1 cellular context compared by ENCODE assay signal in genomic region chr18:36067118-36067957, GRCh38.
TF ChIP-seq lines count a peak whose summit lies in the region.

A gene with protein sequence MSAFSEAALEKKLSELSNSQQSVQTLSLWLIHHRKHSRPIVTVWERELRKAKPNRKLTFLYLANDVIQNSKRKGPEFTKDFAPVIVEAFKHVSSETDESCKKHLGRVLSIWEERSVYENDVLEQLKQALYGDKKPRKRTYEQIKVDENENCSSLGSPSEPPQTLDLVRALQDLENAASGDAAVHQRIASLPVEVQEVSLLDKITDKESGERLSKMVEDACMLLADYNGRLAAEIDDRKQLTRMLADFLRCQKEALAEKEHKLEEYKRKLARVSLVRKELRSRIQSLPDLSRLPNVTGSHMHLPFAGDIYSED (minus strand): TSS chr18:36067559. CDS start chr18:36067404, 155 bp downstream.

TF ChIP-seq in K562, 482 proteins besides CTCF, POLR2A, EP300 and RAD21 (continued from another document and continues in another):
- peak; percentile 84; the same call in 1 of the 2 replicates for TF ChIP-seq KAT7 (CRISPR knock-in tag; IDR thresholded peaks at IDR 0.05; ENCODE audit: borderline replicate concordance)
- TF ChIP-seq HMGXB4 (CRISPR knock-in tag; IDR thresholded peaks at IDR 0.05) = 0 out of 2 replicates have a peak, but pooled peaks have one; percentile 63
- TF ChIP-seq RFX7 (CRISPR knock-in tag; IDR thresholded peaks at IDR 0.05) = no peak
- peak; percentile 67 for TF ChIP-seq SMAD1 (IDR thresholded peaks at IDR 0.05; ENCODE audit: low read depth, low read length, partially characterized antibody)
- no peak; the same call in 1 of the 2 replicates for TF ChIP-seq ZNF143 (CRISPR knock-in tag; IDR thresholded peaks at IDR 0.05)
- TF ChIP-seq FOXM1 (IDR thresholded peaks at IDR 0.05; ENCODE audit: low read depth) = no peak
- 0 out of 2 replicates have a peak, but pooled peaks have one; percentile 36 for TF ChIP-seq FOXM1 (CRISPR knock-in tag; IDR thresholded peaks at IDR 0.05; ENCODE audit: low read depth)
- no peak for TF ChIP-seq ZNF316 (IDR thresholded peaks at IDR 0.05)
- no peak for TF ChIP-seq ZNF766 (CRISPR knock-in tag; conservative IDR thresholded peaks at IDR 0.05)
- TF ChIP-seq POLR2AphosphoS2 (IDR thresholded peaks at IDR 0.05; ENCODE audit: low read length) = peak; percentile 69; the same call in 1 of the 2 replicates
- peak; percentile 77 for TF ChIP-seq KDM5B (IDR thresholded peaks at IDR 0.05; ENCODE audit: insufficient replicate concordance, low read depth, low read length)
- no peak for TF ChIP-seq TEAD4 (IDR thresholded peaks at IDR 0.05; ENCODE audit: low read length)
- 0 out of 2 replicates have a peak, but pooled peaks have one; percentile 16 for TF ChIP-seq TEAD4 (CRISPR knock-in tag; IDR thresholded peaks at IDR 0.05; ENCODE audit: borderline replicate concordance)
- TF ChIP-seq CEBPB (tag; IDR thresholded peaks at IDR 0.05) = peak; percentile 87
- TF ChIP-seq ATF7 (IDR thresholded peaks at IDR 0.05) = peak; percentile 98
- 0 out of 4 replicates have a peak, but pooled peaks of 1 of the 2 experiments have one; percentile 32 for TF ChIP-seq FOXA3 (CRISPR knock-in tag; conservative IDR thresholded peaks at IDR 0.05 in 1 of 2, IDR thresholded peaks at IDR 0.05 in 1 of 2)
- TF ChIP-seq POLR2H (tag; IDR thresholded peaks at IDR 0.05; ENCODE audit: low read depth) = peak; percentile 68; the same call in 1 of the 2 replicates
- TF ChIP-seq HDAC1 (IDR thresholded peaks at IDR 0.05) = peak in 1 of 2 experiments; percentile 95; a peak in 1 of 4 replicates
- TF ChIP-seq SUPT5H (IDR thresholded peaks at IDR 0.05) = peak; percentile 95
- TF ChIP-seq IFI16 (CRISPR knock-in tag; IDR thresholded peaks at IDR 0.05) = no peak
- TF ChIP-seq UBTF (IDR thresholded peaks at IDR 0.05; ENCODE audit: borderline replicate concordance in 1 of 2, low read depth in 2 of 2, low read length in 2 of 2) = peak; percentile 38 to 63; a peak in 1 of 4 replicates
- TF ChIP-seq CHAMP1 (IDR thresholded peaks at IDR 0.05) = no peak
- 0 out of 2 replicates have a peak, but pooled peaks have one; percentile 30 for TF ChIP-seq RNF2 (IDR thresholded peaks at IDR 0.05)
- TF ChIP-seq ZNF253 (CRISPR knock-in tag; conservative IDR thresholded peaks at IDR 0.05) = no peak
- 0 out of 2 replicates have a peak, but pooled peaks have one; percentile 26 for TF ChIP-seq ETS1 (conservative IDR thresholded peaks at IDR 0.05; ENCODE audit: control insufficient read depth, low read depth, low read length)
- TF ChIP-seq ZNF589 (CRISPR knock-in tag; IDR thresholded peaks at IDR 0.05; ENCODE audit: low read depth) = peak; percentile 24; the same call in 1 of the 2 replicates
- peak; percentile 45 for TF ChIP-seq HCFC1 (IDR thresholded peaks at IDR 0.05; ENCODE audit: low read depth, low read length)
- TF ChIP-seq ILK (tag; IDR thresholded peaks at IDR 0.05; ENCODE audit: borderline replicate concordance, low read depth) = no peak
- TF ChIP-seq KLF1 (tag; IDR thresholded peaks at IDR 0.05) = peak; percentile 67; the same call in 1 of the 2 replicates
- TF ChIP-seq TCF7 (IDR thresholded peaks at IDR 0.05; ENCODE audit: borderline replicate concordance) = no peak
- TF ChIP-seq, protein P1, sequence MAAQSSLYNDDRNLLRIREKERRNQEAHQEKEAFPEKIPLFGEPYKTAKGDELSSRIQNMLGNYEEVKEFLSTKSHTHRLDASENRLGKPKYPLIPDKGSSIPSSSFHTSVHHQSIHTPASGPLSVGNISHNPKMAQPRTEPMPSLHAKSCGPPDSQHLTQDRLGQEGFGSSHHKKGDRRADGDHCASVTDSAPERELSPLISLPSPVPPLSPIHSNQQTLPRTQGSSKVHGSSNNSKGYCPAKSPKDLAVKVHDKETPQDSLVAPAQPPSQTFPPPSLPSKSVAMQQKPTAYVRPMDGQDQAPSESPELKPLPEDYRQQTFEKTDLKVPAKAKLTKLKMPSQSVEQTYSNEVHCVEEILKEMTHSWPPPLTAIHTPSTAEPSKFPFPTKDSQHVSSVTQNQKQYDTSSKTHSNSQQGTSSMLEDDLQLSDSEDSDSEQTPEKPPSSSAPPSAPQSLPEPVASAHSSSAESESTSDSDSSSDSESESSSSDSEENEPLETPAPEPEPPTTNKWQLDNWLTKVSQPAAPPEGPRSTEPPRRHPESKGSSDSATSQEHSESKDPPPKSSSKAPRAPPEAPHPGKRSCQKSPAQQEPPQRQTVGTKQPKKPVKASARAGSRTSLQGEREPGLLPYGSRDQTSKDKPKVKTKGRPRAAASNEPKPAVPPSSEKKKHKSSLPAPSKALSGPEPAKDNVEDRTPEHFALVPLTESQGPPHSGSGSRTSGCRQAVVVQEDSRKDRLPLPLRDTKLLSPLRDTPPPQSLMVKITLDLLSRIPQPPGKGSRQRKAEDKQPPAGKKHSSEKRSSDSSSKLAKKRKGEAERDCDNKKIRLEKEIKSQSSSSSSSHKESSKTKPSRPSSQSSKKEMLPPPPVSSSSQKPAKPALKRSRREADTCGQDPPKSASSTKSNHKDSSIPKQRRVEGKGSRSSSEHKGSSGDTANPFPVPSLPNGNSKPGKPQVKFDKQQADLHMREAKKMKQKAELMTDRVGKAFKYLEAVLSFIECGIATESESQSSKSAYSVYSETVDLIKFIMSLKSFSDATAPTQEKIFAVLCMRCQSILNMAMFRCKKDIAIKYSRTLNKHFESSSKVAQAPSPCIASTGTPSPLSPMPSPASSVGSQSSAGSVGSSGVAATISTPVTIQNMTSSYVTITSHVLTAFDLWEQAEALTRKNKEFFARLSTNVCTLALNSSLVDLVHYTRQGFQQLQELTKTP (IDR thresholded peaks at IDR 0.05; ENCODE audit: low read depth in 1 of 2, partially characterized antibody in 2 of 2) = no peak
- no peak for TF ChIP-seq ETV1 (tag; conservative IDR thresholded peaks at IDR 0.05; ENCODE audit: low read depth)
- 0 out of 2 replicates have a peak, but pooled peaks have one; percentile 23 for TF ChIP-seq BCOR (IDR thresholded peaks at IDR 0.05)
- 0 out of 2 replicates have a peak, but pooled peaks have one; percentile 42 for TF ChIP-seq ELF1 (tag; IDR thresholded peaks at IDR 0.05)
- peak; percentile 88 for TF ChIP-seq CREB1 (IDR thresholded peaks at IDR 0.05)
- TF ChIP-seq CREB1 (CRISPR knock-in tag; IDR thresholded peaks at IDR 0.05) = peak; percentile 96
- TF ChIP-seq HMGN3 (IDR thresholded peaks at IDR 0.05; ENCODE audit: borderline replicate concordance, extremely low read depth, insufficient read length, low read depth, low read length) = peak; percentile 73
- no peak for TF ChIP-seq ZNF239 (CRISPR knock-in tag; IDR thresholded peaks at IDR 0.05)
- peak; percentile 81 for TF ChIP-seq JUND (IDR thresholded peaks at IDR 0.05; ENCODE audit: borderline replicate concordance, low read depth, low read length)
- peak; percentile 56; the same call in 1 of the 3 replicates for TF ChIP-seq JUND (tag; IDR thresholded peaks at IDR 0.05; ENCODE audit: borderline replicate concordance, low read depth, low read length)
- peak; percentile 9; the same call in 1 of the 2 replicates for TF ChIP-seq SIN3B (IDR thresholded peaks at IDR 0.05; ENCODE audit: low read depth)
- TF ChIP-seq NFRKB (IDR thresholded peaks at IDR 0.05; ENCODE audit: low read depth) = peak; percentile 87
- TF ChIP-seq FOXP1 (CRISPR knock-in tag; IDR thresholded peaks at IDR 0.05) = peak; percentile 68; the same call in 1 of the 2 replicates
- TF ChIP-seq, protein P2, sequence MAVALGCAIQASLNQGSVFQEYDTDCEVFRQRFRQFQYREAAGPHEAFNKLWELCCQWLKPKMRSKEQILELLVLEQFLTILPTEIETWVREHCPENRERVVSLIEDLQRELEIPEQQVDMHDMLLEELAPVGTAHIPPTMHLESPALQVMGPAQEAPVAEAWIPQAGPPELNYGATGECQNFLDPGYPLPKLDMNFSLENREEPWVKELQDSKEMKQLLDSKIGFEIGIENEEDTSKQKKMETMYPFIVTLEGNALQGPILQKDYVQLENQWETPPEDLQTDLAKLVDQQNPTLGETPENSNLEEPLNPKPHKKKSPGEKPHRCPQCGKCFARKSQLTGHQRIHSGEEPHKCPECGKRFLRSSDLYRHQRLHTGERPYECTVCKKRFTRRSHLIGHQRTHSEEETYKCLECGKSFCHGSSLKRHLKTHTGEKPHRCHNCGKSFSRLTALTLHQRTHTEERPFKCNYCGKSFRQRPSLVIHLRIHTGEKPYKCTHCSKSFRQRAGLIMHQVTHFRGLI (CRISPR knock-in tag; IDR thresholded peaks at IDR 0.05) = no peak
- no peak for TF ChIP-seq SNIP1 (IDR thresholded peaks at IDR 0.05; ENCODE audit: low read depth)
- TF ChIP-seq NFIC (IDR thresholded peaks at IDR 0.05) = peak; percentile 12; the same call in 1 of the 2 replicates
- TF ChIP-seq, protein P3, sequence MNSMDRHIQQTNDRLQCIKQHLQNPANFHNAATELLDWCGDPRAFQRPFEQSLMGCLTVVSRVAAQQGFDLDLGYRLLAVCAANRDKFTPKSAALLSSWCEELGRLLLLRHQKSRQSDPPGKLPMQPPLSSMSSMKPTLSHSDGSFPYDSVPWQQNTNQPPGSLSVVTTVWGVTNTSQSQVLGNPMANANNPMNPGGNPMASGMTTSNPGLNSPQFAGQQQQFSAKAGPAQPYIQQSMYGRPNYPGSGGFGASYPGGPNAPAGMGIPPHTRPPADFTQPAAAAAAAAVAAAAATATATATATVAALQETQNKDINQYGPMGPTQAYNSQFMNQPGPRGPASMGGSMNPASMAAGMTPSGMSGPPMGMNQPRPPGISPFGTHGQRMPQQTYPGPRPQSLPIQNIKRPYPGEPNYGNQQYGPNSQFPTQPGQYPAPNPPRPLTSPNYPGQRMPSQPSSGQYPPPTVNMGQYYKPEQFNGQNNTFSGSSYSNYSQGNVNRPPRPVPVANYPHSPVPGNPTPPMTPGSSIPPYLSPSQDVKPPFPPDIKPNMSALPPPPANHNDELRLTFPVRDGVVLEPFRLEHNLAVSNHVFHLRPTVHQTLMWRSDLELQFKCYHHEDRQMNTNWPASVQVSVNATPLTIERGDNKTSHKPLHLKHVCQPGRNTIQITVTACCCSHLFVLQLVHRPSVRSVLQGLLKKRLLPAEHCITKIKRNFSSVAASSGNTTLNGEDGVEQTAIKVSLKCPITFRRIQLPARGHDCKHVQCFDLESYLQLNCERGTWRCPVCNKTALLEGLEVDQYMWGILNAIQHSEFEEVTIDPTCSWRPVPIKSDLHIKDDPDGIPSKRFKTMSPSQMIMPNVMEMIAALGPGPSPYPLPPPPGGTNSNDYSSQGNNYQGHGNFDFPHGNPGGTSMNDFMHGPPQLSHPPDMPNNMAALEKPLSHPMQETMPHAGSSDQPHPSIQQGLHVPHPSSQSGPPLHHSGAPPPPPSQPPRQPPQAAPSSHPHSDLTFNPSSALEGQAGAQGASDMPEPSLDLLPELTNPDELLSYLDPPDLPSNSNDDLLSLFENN (IDR thresholded peaks at IDR 0.05; ENCODE audit: low read depth in 2 of 2, low read length in 2 of 2) = 0 out of 4 replicates have a peak, but pooled peaks of 1 of the 2 experiments have one; percentile 35
- TF ChIP-seq NRF1 (conservative IDR thresholded peaks at IDR 0.05 in 1 of 2, IDR thresholded peaks at IDR 0.05 in 1 of 2) = peak; percentile 62 to 65; a peak in 3 of 4 replicates
- peak; percentile 88 for TF ChIP-seq GABPB1 (CRISPR knock-in tag; IDR thresholded peaks at IDR 0.05)
